ENCODE assay signal across 2 cellular contexts in the genomic region with DNA sequence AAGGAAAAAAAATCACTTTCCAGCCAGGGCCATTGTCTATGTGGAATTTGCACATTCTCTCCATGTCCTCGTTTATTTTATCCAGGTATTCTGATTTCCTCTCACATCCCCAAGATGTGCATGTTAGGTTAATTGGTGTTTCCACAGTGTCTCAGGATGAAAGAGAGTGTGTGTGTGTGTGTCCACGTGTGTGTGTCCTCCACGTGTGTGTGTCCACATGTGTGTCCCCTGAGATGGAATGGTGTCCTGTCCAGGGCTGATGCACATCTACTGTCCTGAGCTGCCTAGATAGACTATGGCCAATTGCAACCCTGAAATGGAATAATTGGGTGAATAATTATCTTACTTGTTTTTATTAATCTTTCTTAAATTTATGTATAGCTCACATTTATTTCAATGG.
TF ChIP-seq lines count a peak whose summit lies in the region.

No MANE protein-coding gene starts in this region.

TF ChIP-seq in HepG2, 621 proteins besides CTCF, POLR2A, EP300 and RAD21:
- no peak for TF ChIP-seq NR2F2 (IDR thresholded peaks at IDR 0.05; ENCODE audit: borderline replicate concordance, low read depth)
- TF ChIP-seq, protein P1, sequence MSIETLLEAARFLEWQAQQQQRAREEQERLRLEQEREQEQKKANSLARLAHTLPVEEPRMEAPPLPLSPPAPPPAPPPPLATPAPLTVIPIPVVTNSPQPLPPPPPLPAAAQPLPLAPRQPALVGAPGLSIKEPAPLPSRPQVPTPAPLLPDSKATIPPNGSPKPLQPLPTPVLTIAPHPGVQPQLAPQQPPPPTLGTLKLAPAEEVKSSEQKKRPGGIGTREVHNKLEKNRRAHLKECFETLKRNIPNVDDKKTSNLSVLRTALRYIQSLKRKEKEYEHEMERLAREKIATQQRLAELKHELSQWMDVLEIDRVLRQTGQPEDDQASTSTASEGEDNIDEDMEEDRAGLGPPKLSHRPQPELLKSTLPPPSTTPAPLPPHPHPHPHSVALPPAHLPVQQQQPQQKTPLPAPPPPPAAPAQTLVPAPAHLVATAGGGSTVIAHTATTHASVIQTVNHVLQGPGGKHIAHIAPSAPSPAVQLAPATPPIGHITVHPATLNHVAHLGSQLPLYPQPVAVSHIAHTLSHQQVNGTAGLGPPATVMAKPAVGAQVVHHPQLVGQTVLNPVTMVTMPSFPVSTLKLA (IDR thresholded peaks at IDR 0.05), result peak; percentile 96
TF ChIP-seq in HepG2: peak in this region for 1.

TF ChIP-seq in endothelial cell of umbilical vein, 7 proteins besides CTCF, POLR2A, EP300 and RAD21:
- TF ChIP-seq POLR2AphosphoS5 (IDR thresholded peaks at IDR 0.05; ENCODE audit: insufficient read depth, low read depth, low read length), result no peak
